8 cellular contexts compared by ENCODE assay signal in the genomic region with DNA sequence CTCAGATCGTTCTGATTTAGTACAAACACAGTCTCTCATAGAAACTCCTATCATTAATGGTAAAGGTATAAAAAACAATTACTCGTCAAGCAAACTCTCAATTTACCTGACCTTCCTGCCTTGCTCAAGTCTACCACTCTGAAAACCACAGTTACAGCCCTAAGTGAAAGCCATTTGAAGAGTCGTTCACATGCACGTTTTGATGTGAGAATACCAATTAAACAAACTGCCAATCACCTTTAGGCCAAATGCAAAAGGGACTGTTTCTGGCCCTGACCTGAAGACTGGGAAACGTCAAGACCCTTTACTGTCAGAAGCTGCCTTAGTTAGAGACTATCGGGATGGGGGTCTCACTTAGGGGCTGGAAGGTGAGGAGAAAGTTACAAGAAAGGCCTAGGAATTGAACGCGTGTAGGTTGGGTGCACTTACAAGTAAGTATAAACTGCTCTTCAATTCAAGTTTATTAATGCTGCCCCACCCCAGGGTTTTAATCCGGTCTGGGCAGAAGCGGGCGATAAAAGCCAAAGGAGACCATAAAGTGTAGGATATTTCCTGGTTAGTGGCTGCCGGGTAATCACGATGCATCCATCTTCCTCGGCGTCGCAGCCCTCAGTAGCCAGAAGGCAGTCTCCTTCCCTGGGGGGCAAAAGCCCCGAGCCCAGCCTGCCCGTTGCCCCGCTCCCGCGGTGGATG.
DNase-seq lines count a peak whose midpoint lies in the region; ATAC-seq and TF ChIP-seq lines count a peak whose summit lies in the region.

No MANE protein-coding gene starts in this region.

- H3K4me1 Mint-ChIP-seq in T-helper 1 cell treated with Interleukin-12 subunit alpha and Interleukin-12 subunit beta and Interleukin-4 antibody, amounts not matched to agents 30 μg/mL and 1 μg/mL, for 36 hours (ENCODE audit: low read depth): peaks cover 15% of the 10 kb centered on the region
- H3K4me1 Mint-ChIP-seq in nephron progenitor cell: peaks cover 16% of the 10 kb centered on the region

- peak overlapping the region; percentile 86 for H3K4me3 ChIP-seq in epithelial cell of esophagus (ENCODE audit: low read length)

- H3K27me3 Mint-ChIP-seq in T-helper 1 cell treated with Interleukin-12 subunit alpha and Interleukin-12 subunit beta and Interleukin-4 antibody, amounts not matched to agents 30 μg/mL and 1 μg/mL, for 36 hours (ENCODE audit: low read depth): peaks cover 6% of the 10 kb centered on the region
- no peaks in the 10 kb centered on the region for H3K27me3 Mint-ChIP-seq in nephron progenitor cell (ENCODE audit: low read depth, poor library complexity)

- no peaks in the 10 kb centered on the region for H3K36me3 Mint-ChIP-seq in T-helper 1 cell treated with Interleukin-12 subunit alpha and Interleukin-12 subunit beta and Interleukin-4 antibody, amounts not matched to agents 30 μg/mL and 1 μg/mL, for 36 hours (ENCODE audit: low read depth)
- H3K36me3 Mint-ChIP-seq in nephron progenitor cell (ENCODE audit: low read depth): peaks cover 16% of the 10 kb centered on the region

- DNase-seq in DMS53 treated with DMSO at 0.1 percent for 48 hours (lab: John Stamatoyannopoulos, UW; ENCODE audit: unreplicated experiment) (peak; percentile 31), epithelial cell of esophagus (ENCODE audit: low read depth) (peak; percentile 29), nephron progenitor cell (no peak), D341Med (ENCODE audit: low spot score) (no peak), globus pallidus (ENCODE audit: low spot score) (no peak)
- no peak for DNase-seq in activated CD4-positive, CD25-positive, alpha-beta regulatory T cell (lab: John Stamatoyannopoulos, UW)

- TF ChIP-seq CTCF in epithelial cell of esophagus (IDR thresholded peaks at IDR 0.05; ENCODE audit: insufficient read depth, low read depth, low read length, missing control alignments): no peak
- no peak for TF ChIP-seq CTCF in nephron progenitor cell (IDR thresholded peaks at IDR 0.05)

- H3K9me3 Mint-ChIP-seq in T-helper 1 cell treated with Interleukin-12 subunit alpha and Interleukin-12 subunit beta and Interleukin-4 antibody, amounts not matched to agents 30 μg/mL and 1 μg/mL, for 36 hours: no peaks in the 10 kb centered on the region
- no peaks in the 10 kb centered on the region for H3K9me3 Mint-ChIP-seq in nephron progenitor cell

- peak overlapping the region; percentile 88 for H3K27ac Mint-ChIP-seq in T-helper 1 cell treated with Interleukin-12 subunit alpha and Interleukin-12 subunit beta and Interleukin-4 antibody, amounts not matched to agents 30 μg/mL and 1 μg/mL, for 36 hours
- H3K27ac Mint-ChIP-seq in nephron progenitor cell: peak overlapping the region; percentile 96

- H3K4me3 Mint-ChIP-seq in T-helper 1 cell treated with Interleukin-12 subunit alpha and Interleukin-12 subunit beta and Interleukin-4 antibody, amounts not matched to agents 30 μg/mL and 1 μg/mL, for 36 hours: peak overlapping the region; percentile 88
- H3K4me3 Mint-ChIP-seq in nephron progenitor cell: peak overlapping the region; percentile 94

- peak; percentile 15 for ATAC-seq in HG02610 (IDR thresholded peaks at IDR 0.05; ENCODE audit: unreplicated experiment)

Comparison
In these comparisons a context has a peak if more than half of its experiments do, and no peak if none do; other contexts are left out.
1. DNase-seq: peak in DMS53 treated with DMSO at 0.1 percent for 48 hours (single experiment) and epithelial cell of esophagus (single experiment); none in nephron progenitor cell (single experiment), D341Med (single experiment), globus pallidus (single experiment) and activated CD4-positive, CD25-positive, alpha-beta regulatory T cell (0 of 4).